ENCODE assay signal across 9 cellular contexts in genomic region chr22:30310881-30311771, GRCh38. TPM values are rescaled to one million over a fixed set of nuclear protein-coding genes. Genes with fewer than 3 reads are reported as not detected.
DNase-seq lines count a peak whose midpoint lies in the region; ATAC-seq and TF ChIP-seq lines count a peak whose summit lies in the region.
"Had no signal": no experiment of that assay in that cellular context is flagged by ENCODE, and none has a peak within 500 bp of the region (broad histone marks: within the 10 kb centered on the region; RNA-seq: fewer than 3 reads in every experiment).

No MANE protein-coding gene starts in this region.

- H3K36me3 Mint-ChIP-seq in activated CD8-positive, alpha-beta memory T cell treated with anti-CD3 and anti-CD28 coated beads, Interleukin-2, amount 10 ng/mL, durations not matched to agents 7 days and 5 days = peaks cover 15% of the 10 kb centered on the region
- peaks cover 9% of the 10 kb centered on the region for H3K36me3 Mint-ChIP-seq in central memory CD8-positive, alpha-beta T cell (ENCODE audit: insufficient read depth)
- no peaks in the 10 kb centered on the region for H3K36me3 Mint-ChIP-seq in mesothelial cell of epicardium

- peak overlapping the region; percentile 60 for H3K27ac Mint-ChIP-seq in activated CD8-positive, alpha-beta memory T cell treated with anti-CD3 and anti-CD28 coated beads, Interleukin-2, amount 10 ng/mL, durations not matched to agents 7 days and 5 days
- peak overlapping the region; percentile 92 for H3K27ac Mint-ChIP-seq in central memory CD8-positive, alpha-beta T cell (ENCODE audit: low read depth)
- no peak overlapping the region for H3K27ac Mint-ChIP-seq in mesothelial cell of epicardium

- no peak for TF ChIP-seq CTCF in mesothelial cell of epicardium (IDR thresholded peaks at IDR 0.05; ENCODE audit: unreplicated experiment)

- no peaks in the 10 kb centered on the region for H3K36me3 ChIP-seq in urinary bladder (ENCODE audit: insufficient read depth)

- H3K9me3 Mint-ChIP-seq in activated CD8-positive, alpha-beta memory T cell treated with anti-CD3 and anti-CD28 coated beads, Interleukin-2, amount 10 ng/mL, durations not matched to agents 7 days and 5 days (ENCODE audit: low read depth) = no peaks in the 10 kb centered on the region
- H3K9me3 Mint-ChIP-seq in central memory CD8-positive, alpha-beta T cell = no peaks in the 10 kb centered on the region
- H3K9me3 Mint-ChIP-seq in mesothelial cell of epicardium = no peaks in the 10 kb centered on the region

- no peak for ATAC-seq in activated CD8-positive, alpha-beta memory T cell treated with anti-CD3 and anti-CD28 coated beads, Interleukin-2, amount 10 ng/mL, durations not matched to agents 7 days and 5 days
- no peak for ATAC-seq in central memory CD8-positive, alpha-beta T cell (replicated peaks; ENCODE audit: extremely low read depth, poor library complexity, severe bottlenecking)
- ATAC-seq in GM18511 (IDR thresholded peaks at IDR 0.05; ENCODE audit: unreplicated experiment) = no peak

- no peak overlapping the region for H3K4me3 ChIP-seq in urinary bladder (ENCODE audit: low read depth, low read length)

- H3K4me3 Mint-ChIP-seq in activated CD8-positive, alpha-beta memory T cell treated with anti-CD3 and anti-CD28 coated beads, Interleukin-2, amount 10 ng/mL, durations not matched to agents 7 days and 5 days = no peak overlapping the region
- H3K4me3 Mint-ChIP-seq in central memory CD8-positive, alpha-beta T cell = peak overlapping the region; percentile 60
- H3K4me3 Mint-ChIP-seq in mesothelial cell of epicardium = no peak overlapping the region

- DNase-seq in activated CD8-positive, alpha-beta memory T cell treated with anti-CD3 and anti-CD28 coated beads, Interleukin-2, amount 10 ng/mL, durations not matched to agents 7 days and 5 days = no peak
- DNase-seq in activated CD8-positive, alpha-beta memory T cell treated with anti-CD3 and anti-CD28 coated beads, Interleukin-2, amount 50 U/mL, for 48 hours = no peak
- DNase-seq in central memory CD8-positive, alpha-beta T cell (ENCODE audit: low spot score in 2 of 2) = no peak
- DNase-seq in medulla oblongata (ENCODE audit: extremely low spot score) (peak; percentile 54), NCI-H187 treated with DMSO at 0.1 percent for 48 hours (lab: John Stamatoyannopoulos, UW) (no peak), mesothelial cell of epicardium (ENCODE audit: low spot score in 2 of 2, unreplicated experiment in 2 of 2) (no peak)
- DNase-seq: NCI-H2227 treated with DMSO at 0.1 percent for 48 hours had no signal

- CTCF ChIA-PET in activated CD8-positive, alpha-beta memory T cell treated with anti-CD3 and anti-CD28 coated beads, Interleukin-2, amount 10 ng/mL, durations not matched to agents 7 days and 5 days (lab: Charles Lee) = interaction anchor here (1.3 to 15.0 kb wide), 4 partner anchors 14 to 24 kb away, joined by 3 to 167 read pairs (median 20); partner anchors contain the start of genes CASTOR1 and TBC1D10A

- H3K27me3 Mint-ChIP-seq in activated CD8-positive, alpha-beta memory T cell treated with anti-CD3 and anti-CD28 coated beads, Interleukin-2, amount 10 ng/mL, durations not matched to agents 7 days and 5 days = no peaks in the 10 kb centered on the region
- H3K27me3 Mint-ChIP-seq in central memory CD8-positive, alpha-beta T cell = no peaks in the 10 kb centered on the region
- peaks cover 7% of the 10 kb centered on the region for H3K27me3 Mint-ChIP-seq in mesothelial cell of epicardium (ENCODE audit: low read depth)

- H3K4me1 ChIP-seq in urinary bladder (ENCODE audit: insufficient read depth) = no peaks in the 10 kb centered on the region

- peak overlapping the region; percentile 68 for H3K27ac ChIP-seq in urinary bladder (ENCODE audit: low read depth)

- 43% methylated on average over 8 of the region's 8 CpGs for WGBS in urinary bladder

- peaks cover 95% of the 10 kb centered on the region for H3K4me1 Mint-ChIP-seq in activated CD8-positive, alpha-beta memory T cell treated with anti-CD3 and anti-CD28 coated beads, Interleukin-2, amount 10 ng/mL, durations not matched to agents 7 days and 5 days
- H3K4me1 Mint-ChIP-seq in central memory CD8-positive, alpha-beta T cell = peaks cover 86% of the 10 kb centered on the region
- peaks cover 19% of the 10 kb centered on the region for H3K4me1 Mint-ChIP-seq in mesothelial cell of epicardium

RNA-seq across cellular contexts. Expression of gene TBC1D10A, which starts 15.6 kb away (rescaled TPM):
- 10 to 100 TPM; 32.2 to 48.1 TPM for total RNA-seq in activated CD8-positive, alpha-beta memory T cell treated with anti-CD3 and anti-CD28 coated beads, Interleukin-2, amount 10 ng/mL, durations not matched to agents 7 days and 5 days
- 8.4 TPM for total RNA-seq in urinary bladder
- 31.7 TPM for polyA plus RNA-seq in urinary bladder
- total RNA-seq in mesothelial cell of epicardium = 12.8 to 15.1 TPM (median 13.7 TPM) in 3 replicates

RNA-seq across cellular contexts. Expression of gene CASTOR1, which starts 21.8 kb away (rescaled TPM):
- total RNA-seq in activated CD8-positive, alpha-beta memory T cell treated with anti-CD3 and anti-CD28 coated beads, Interleukin-2, amount 10 ng/mL, durations not matched to agents 7 days and 5 days = 10 to 100 TPM in 1 of 2 experiments, 1 to 10 TPM in 1; 8.7 to 10.2 TPM
- total RNA-seq in urinary bladder (7.5 TPM), mesothelial cell of epicardium (10.9 to 13.5 TPM (median 13.5 TPM) in 3 replicates)
- 21.7 TPM for polyA plus RNA-seq in urinary bladder

RNA-seq across cellular contexts. Expression of gene OSM, which starts 44.5 kb away (rescaled TPM):
- total RNA-seq in activated CD8-positive, alpha-beta memory T cell treated with anti-CD3 and anti-CD28 coated beads, Interleukin-2, amount 10 ng/mL, durations not matched to agents 7 days and 5 days = 100 to 1,000 TPM; 122 to 141 TPM
- total RNA-seq in urinary bladder (0.32 TPM), mesothelial cell of epicardium (not detected in 3 replicates)
- 1.3 TPM for polyA plus RNA-seq in urinary bladder

RNA-seq across cellular contexts. Expression of gene SF3A1, which starts 45.6 kb away (rescaled TPM):
- 100 to 1,000 TPM; 214 to 267 TPM for total RNA-seq in activated CD8-positive, alpha-beta memory T cell treated with anti-CD3 and anti-CD28 coated beads, Interleukin-2, amount 10 ng/mL, durations not matched to agents 7 days and 5 days
- total RNA-seq in urinary bladder = 27.5 TPM
- 53.6 TPM for polyA plus RNA-seq in urinary bladder
- total RNA-seq in mesothelial cell of epicardium = 142 to 154 TPM (median 151 TPM) in 3 replicates

RNA-seq across cellular contexts. Expression of gene CCDC157, which starts 45.7 kb away (rescaled TPM):
- 1 to 10 TPM; 4.9 to 6.2 TPM for total RNA-seq in activated CD8-positive, alpha-beta memory T cell treated with anti-CD3 and anti-CD28 coated beads, Interleukin-2, amount 10 ng/mL, durations not matched to agents 7 days and 5 days
- total RNA-seq in urinary bladder (2.1 TPM), mesothelial cell of epicardium (4.7 to 5.8 TPM (median 4.7 TPM) in 3 replicates)
- 2.0 TPM for polyA plus RNA-seq in urinary bladder

Comparison
In these comparisons a context has a peak if more than half of its experiments do, and no peak if none do; other contexts are left out.
1. RNA of gene OSM, which starts 44.5 kb away (total RNA-seq): 122 to 141 TPM in activated CD8-positive, alpha-beta memory T cell treated with anti-CD3 and anti-CD28 coated beads, Interleukin-2, amount 10 ng/mL, durations not matched to agents 7 days and 5 days; 0.32 TPM in urinary bladder (single experiment) and not detected in mesothelial cell of epicardium; every median in the first group is over 10 times any median in the second.